ENCODE assay signal across 1 cellular context in genomic region chr18:74141638-74142037, GRCh38.
TF ChIP-seq lines count a peak whose summit lies in the region.

No MANE protein-coding gene starts in this region.

TF ChIP-seq in GM23338, 12 proteins besides CTCF, POLR2A, EP300 and RAD21:
- TF ChIP-seq ZNF462 (CRISPR knock-in tag; IDR thresholded peaks at IDR 0.05) (no peak), NANOG (IDR thresholded peaks at IDR 0.05; ENCODE audit: borderline replicate concordance) (no peak), CREB1 (CRISPR knock-in tag; IDR thresholded peaks at IDR 0.05; ENCODE audit: low read depth) (no peak), EZH2phosphoT487 (IDR thresholded peaks at IDR 0.05; ENCODE audit: unreplicated experiment) (no peak), ZNF331 (CRISPR knock-in tag; IDR thresholded peaks at IDR 0.05; ENCODE audit: low read depth) (no peak), POLR2AphosphoS5 (IDR thresholded peaks at IDR 0.05; ENCODE audit: low read depth) (no peak), ZNF114 (CRISPR knock-in tag; IDR thresholded peaks at IDR 0.05) (no peak)
